ENCODE assay signal across 1 cellular context in the genomic region with DNA sequence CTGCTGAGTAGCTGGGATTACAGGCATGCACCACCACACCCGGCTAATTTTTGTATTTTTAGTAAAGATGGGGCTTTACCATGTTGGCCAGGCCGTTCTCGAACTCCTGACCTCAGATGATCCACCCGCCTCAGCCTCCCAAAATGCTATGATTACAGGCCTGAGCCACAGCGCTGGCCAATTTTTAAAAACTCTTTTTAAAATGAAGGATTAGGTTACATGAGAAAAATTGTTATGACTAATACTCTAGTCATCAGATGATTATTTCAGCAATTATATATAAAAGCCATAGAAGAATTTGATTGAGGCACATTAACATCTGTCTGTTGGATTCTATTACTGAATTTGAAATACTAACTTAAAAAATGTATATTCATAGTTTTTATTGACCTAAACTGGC.
TF ChIP-seq lines count a peak whose summit lies in the region.

No MANE protein-coding gene starts in this region.

TF ChIP-seq in A549, 52 proteins besides CTCF, POLR2A, EP300 and RAD21 (continued from another document):
- TF ChIP-seq, protein P1, sequence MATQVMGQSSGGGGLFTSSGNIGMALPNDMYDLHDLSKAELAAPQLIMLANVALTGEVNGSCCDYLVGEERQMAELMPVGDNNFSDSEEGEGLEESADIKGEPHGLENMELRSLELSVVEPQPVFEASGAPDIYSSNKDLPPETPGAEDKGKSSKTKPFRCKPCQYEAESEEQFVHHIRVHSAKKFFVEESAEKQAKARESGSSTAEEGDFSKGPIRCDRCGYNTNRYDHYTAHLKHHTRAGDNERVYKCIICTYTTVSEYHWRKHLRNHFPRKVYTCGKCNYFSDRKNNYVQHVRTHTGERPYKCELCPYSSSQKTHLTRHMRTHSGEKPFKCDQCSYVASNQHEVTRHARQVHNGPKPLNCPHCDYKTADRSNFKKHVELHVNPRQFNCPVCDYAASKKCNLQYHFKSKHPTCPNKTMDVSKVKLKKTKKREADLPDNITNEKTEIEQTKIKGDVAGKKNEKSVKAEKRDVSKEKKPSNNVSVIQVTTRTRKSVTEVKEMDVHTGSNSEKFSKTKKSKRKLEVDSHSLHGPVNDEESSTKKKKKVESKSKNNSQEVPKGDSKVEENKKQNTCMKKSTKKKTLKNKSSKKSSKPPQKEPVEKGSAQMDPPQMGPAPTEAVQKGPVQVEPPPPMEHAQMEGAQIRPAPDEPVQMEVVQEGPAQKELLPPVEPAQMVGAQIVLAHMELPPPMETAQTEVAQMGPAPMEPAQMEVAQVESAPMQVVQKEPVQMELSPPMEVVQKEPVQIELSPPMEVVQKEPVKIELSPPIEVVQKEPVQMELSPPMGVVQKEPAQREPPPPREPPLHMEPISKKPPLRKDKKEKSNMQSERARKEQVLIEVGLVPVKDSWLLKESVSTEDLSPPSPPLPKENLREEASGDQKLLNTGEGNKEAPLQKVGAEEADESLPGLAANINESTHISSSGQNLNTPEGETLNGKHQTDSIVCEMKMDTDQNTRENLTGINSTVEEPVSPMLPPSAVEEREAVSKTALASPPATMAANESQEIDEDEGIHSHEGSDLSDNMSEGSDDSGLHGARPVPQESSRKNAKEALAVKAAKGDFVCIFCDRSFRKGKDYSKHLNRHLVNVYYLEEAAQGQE (IDR thresholded peaks at IDR 0.05), result no peak
- TF ChIP-seq HES2 (IDR thresholded peaks at IDR 0.05) (no peak), ZNF302 (CRISPR knock-in tag; IDR thresholded peaks at IDR 0.05) (no peak), USF2 (IDR thresholded peaks at IDR 0.05) (no peak), KDM1A (IDR thresholded peaks at IDR 0.05; ENCODE audit: low read depth) (no peak), HOXB5 (CRISPR knock-in tag; IDR thresholded peaks at IDR 0.05) (no peak), RCOR1 (IDR thresholded peaks at IDR 0.05; ENCODE audit: low read depth, low read length) (no peak), ZSCAN20 (CRISPR knock-in tag; IDR thresholded peaks at IDR 0.05) (no peak), NFE2L2 (conservative IDR thresholded peaks at IDR 0.05; ENCODE audit: low read length) (no peak), TP53 (CRISPR knock-in tag; IDR thresholded peaks at IDR 0.05) (no peak), PBX3 (IDR thresholded peaks at IDR 0.05) (no peak), MYC (IDR thresholded peaks at IDR 0.05; ENCODE audit: borderline replicate concordance, low read length) (no peak), SMC3 (IDR thresholded peaks at IDR 0.05) (no peak), RARB (CRISPR knock-in tag; IDR thresholded peaks at IDR 0.05) (no peak), CBX8 (IDR thresholded peaks at IDR 0.05) (no peak), FOSB (CRISPR knock-in tag; IDR thresholded peaks at IDR 0.05) (no peak), JUN (IDR thresholded peaks at IDR 0.05) (no peak)
- TF ChIP-seq, protein P2, sequence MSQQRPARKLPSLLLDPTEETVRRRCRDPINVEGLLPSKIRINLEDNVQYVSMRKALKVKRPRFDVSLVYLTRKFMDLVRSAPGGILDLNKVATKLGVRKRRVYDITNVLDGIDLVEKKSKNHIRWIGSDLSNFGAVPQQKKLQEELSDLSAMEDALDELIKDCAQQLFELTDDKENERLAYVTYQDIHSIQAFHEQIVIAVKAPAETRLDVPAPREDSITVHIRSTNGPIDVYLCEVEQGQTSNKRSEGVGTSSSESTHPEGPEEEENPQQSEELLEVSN (IDR thresholded peaks at IDR 0.05; ENCODE audit: borderline replicate concordance, low read depth), result no peak
- TF ChIP-seq, protein P3, sequence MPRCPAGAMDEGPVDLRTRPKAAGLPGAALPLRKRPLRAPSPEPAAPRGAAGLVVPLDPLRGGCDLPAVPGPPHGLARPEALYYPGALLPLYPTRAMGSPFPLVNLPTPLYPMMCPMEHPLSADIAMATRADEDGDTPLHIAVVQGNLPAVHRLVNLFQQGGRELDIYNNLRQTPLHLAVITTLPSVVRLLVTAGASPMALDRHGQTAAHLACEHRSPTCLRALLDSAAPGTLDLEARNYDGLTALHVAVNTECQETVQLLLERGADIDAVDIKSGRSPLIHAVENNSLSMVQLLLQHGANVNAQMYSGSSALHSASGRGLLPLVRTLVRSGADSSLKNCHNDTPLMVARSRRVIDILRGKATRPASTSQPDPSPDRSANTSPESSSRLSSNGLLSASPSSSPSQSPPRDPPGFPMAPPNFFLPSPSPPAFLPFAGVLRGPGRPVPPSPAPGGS (IDR thresholded peaks at IDR 0.05), result no peak
